In the genomic region with DNA sequence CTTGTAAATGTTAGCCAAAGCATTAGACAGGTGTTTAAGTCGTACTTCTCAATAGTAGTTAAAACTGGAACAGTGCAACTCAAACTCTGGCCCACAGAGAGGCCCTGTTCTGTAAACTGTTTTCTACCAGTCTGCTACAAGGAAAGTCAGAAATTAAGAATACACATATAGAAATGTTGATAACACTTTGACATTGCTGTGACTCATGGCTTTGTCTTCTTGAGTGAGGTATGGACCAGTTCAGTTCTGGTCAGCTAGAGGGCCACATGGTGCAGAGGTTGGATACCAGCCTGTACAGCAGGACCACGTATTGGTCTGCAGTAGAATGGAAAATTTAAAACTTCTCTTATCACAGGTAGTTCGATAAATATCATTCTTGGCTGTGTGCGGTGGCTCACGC, we compare ENCODE assay signal across 24 cellular contexts. TPM values are rescaled to one million over a fixed set of nuclear protein-coding genes. Genes with fewer than 3 reads are reported as not detected.
"Had no signal": no experiment of that assay in that cellular context is flagged by ENCODE, and none has a peak within 500 bp of the region (broad histone marks: within the 10 kb centered on the region; RNA-seq: fewer than 3 reads in every experiment).

No MANE protein-coding gene starts in this region.

- H3K36me3 ChIP-seq: neutrophil, pancreas, tibial artery, vagina had no signal

- H3K27me3 ChIP-seq: dorsolateral prefrontal cortex, pancreas, tibial artery, vagina had no signal

- H3K27ac ChIP-seq: dorsolateral prefrontal cortex, neutrophil, pancreas, tibial artery, vagina had no signal

- H3K4me3 ChIP-seq: dorsolateral prefrontal cortex, pancreas, tibial artery, vagina had no signal

- H3K9me3 ChIP-seq: neutrophil, pancreas, tibial artery, vagina had no signal

- H3K4me1 ChIP-seq: pancreas, tibial artery, vagina had no signal

- ATAC-seq: activated CD4-positive, CD25-positive, alpha-beta regulatory T cell treated with anti-CD3 and anti-CD28 coated beads, Interleukin-2, amount 50 U/mL, for 24 hours; activated CD8-positive, alpha-beta T cell treated with anti-CD3 and anti-CD28 coated beads, Interleukin-2, amount 10 ng/mL, durations not matched to agents 7 days and 5 days; left ventricle myocardium superior; natural killer cell; pancreas; T-cell had no signal

- DNase-seq: activated CD4-positive, alpha-beta T cell treated with anti-CD3 and anti-CD28 coated beads, Interleukin-2, amount 10 ng/mL, durations not matched to agents 7 days and 5 days; activated CD8-positive, alpha-beta T cell treated with anti-CD3 and anti-CD28 coated beads, Interleukin-2, amount 10 ng/mL, durations not matched to agents 7 days and 5 days; activated naive CD4-positive, alpha-beta T cell treated with Interleukin-2 at 50 U/mL for 16 hours; activated naive CD8-positive, alpha-beta T cell treated with anti-CD3 and anti-CD28 coated beads, Interleukin-2, amount 10 ng/mL, durations not matched to agents 7 days and 5 days; activated T-cell treated with anti-CD3 and anti-CD28 coated beads, Interleukin-2, amount 50 U/mL, for 24 hours; caudate nucleus; dorsolateral prefrontal cortex; endodermal cell; foreskin melanocyte; glutamatergic neuron; hypothalamus; kidney; left ventricle myocardium superior; mesendoderm; natural killer cell; pancreas; stimulated activated naive CD4-positive, alpha-beta T cell treated with Interleukin-2 at 50 U/mL for 16 hours; T-cell had no signal

- FAIRE-seq: kidney, pancreas had no signal

RNA-seq across cellular contexts. Expression of a gene that starts 22.3 kb away (rescaled TPM):
- total RNA-seq: activated CD4-positive, alpha-beta T cell treated with anti-CD3 and anti-CD28 coated beads, Interleukin-2, amount 10 ng/mL, durations not matched to agents 7 days and 5 days; activated CD8-positive, alpha-beta T cell treated with anti-CD3 and anti-CD28 coated beads, Interleukin-2, amount 10 ng/mL, durations not matched to agents 7 days and 5 days; activated naive CD8-positive, alpha-beta T cell treated with anti-CD3 and anti-CD28 coated beads, Interleukin-2, amount 10 ng/mL, durations not matched to agents 7 days and 5 days; activated T-helper 2 cell treated with anti-CD3 and anti-CD28 coated beads, Interferon-gamma antibody, Interleukin-2, Interleukin-4, amounts not matched to agents 10 μg/mL and 5 μg/mL and 100 μg/mL, durations not matched to agents 14 hours and 24 hours and 36 hours; fibroblast of lung; left ventricle myocardium superior; natural killer cell; vagina had no signal
- polyA plus RNA-seq: fibroblast of lung had no signal
